10 cellular contexts compared by ENCODE assay signal in the genomic region with DNA sequence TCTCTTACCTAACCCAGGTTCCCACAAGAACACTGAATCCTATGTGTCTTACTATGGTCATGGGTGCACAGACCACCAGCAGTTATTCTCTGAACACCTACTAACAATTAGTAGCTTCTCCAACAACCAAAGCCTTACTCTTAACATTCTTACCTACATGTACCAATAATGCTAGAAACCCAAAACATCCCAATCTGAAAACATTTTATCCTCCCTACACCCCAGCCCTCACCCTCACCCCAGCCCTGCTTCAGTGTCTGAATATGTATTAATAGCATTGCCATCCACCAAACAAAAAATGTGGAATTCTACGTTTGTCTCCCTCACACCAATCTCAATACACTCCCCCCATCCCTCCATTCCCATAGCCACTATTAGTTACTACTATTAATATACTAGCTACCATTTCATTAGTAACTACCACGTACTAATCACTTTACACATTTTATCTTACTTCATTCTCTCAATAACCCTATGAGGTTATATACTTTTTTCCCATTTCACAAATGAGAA. TPM values are rescaled to one million over a fixed set of nuclear protein-coding genes. Genes with fewer than 3 reads are reported as not detected.
DNase-seq lines count a peak whose midpoint lies in the region; ATAC-seq and TF ChIP-seq lines count a peak whose summit lies in the region.
"Had no signal": no experiment of that assay in that cellular context is flagged by ENCODE, and none has a peak within 500 bp of the region (broad histone marks: within the 10 kb centered on the region; RNA-seq: fewer than 3 reads in every experiment).

No MANE protein-coding gene starts in this region.

- TF ChIP-seq EP300 in neural cell (conservative IDR thresholded peaks at IDR 0.05; ENCODE audit: poor library complexity, severe bottlenecking) = no peak

- no peak for TF ChIP-seq POLR2A in NB4 (IDR thresholded peaks at IDR 0.05; ENCODE audit: extremely low read depth, insufficient read length)

- DNase-seq in NB4 (ENCODE audit: low read depth) = no peak
- DNase-seq: activated CD4-positive, alpha-beta T cell treated with anti-CD3 and anti-CD28 coated beads, Interleukin-2, amount 50 U/mL, for 48 hours; cerebellar nuclear complex; NCI-H1092 treated with DMSO at 0.1 percent for 48 hours had no signal

- H3K9ac ChIP-seq in duodenal mucosa (ENCODE audit: low read depth in 1 of 2, low read length in 2 of 2) (peak overlapping the region in 1 of 2 donors; percentile 10), neural cell (ENCODE audit: low read length) (peak overlapping the region; percentile 99)

- peaks cover 34% of the 10 kb centered on the region for H4K20me1 ChIP-seq in DOHH2 (ENCODE audit: control insufficient read depth, insufficient read depth, low read depth, low read length)
- peaks cover 38% of the 10 kb centered on the region for H4K20me1 ChIP-seq in neural cell (ENCODE audit: insufficient read depth)

- no peaks in the 10 kb centered on the region for H3K9me3 ChIP-seq in DOHH2 (ENCODE audit: control insufficient read depth, insufficient read depth, low read length)
- no peaks in the 10 kb centered on the region for H3K9me3 ChIP-seq in duodenal mucosa (ENCODE audit: control insufficient read depth in 1 of 2, low read length in 2 of 2)
- no peaks in the 10 kb centered on the region for H3K9me3 ChIP-seq in neural cell (ENCODE audit: low read length)

- H3F3A ChIP-seq in DOHH2 (ENCODE audit: control insufficient read depth, insufficient read depth) = 0 out of 2 replicates have a peak, but pooled peaks cover 4% of the 10 kb centered on the region
- peaks cover 3% of the 10 kb centered on the region for H3F3A ChIP-seq in neural cell (ENCODE audit: insufficient read depth, low read length, poor library complexity, severe bottlenecking)

- no peak for TF ChIP-seq RAD21 in neural cell (conservative IDR thresholded peaks at IDR 0.05)

- H3K27me3 ChIP-seq in DOHH2 (ENCODE audit: control insufficient read depth, low read length) (no peaks in the 10 kb centered on the region), duodenal mucosa (ENCODE audit: control insufficient read depth in 1 of 2, insufficient read depth in 2 of 2, low read length in 2 of 2) (no peaks in the 10 kb centered on the region), neural cell (ENCODE audit: insufficient read depth, low read depth, low read length) (no peaks in the 10 kb centered on the region)

- TF ChIP-seq CTCF in DOHH2 (IDR thresholded peaks at IDR 0.05; ENCODE audit: low read depth, low read length, poor library complexity, severe bottlenecking) (no peak), NB4 (IDR thresholded peaks at IDR 0.05; ENCODE audit: low read depth, low read length) (no peak), neural cell (IDR thresholded peaks at IDR 0.05; ENCODE audit: poor library complexity, severe bottlenecking) (no peak)

- H3K79me2 ChIP-seq in DOHH2 (ENCODE audit: control insufficient read depth, low read length) (peaks cover 86% of the 10 kb centered on the region), neural cell (replicated peaks; ENCODE audit: insufficient read depth, low read length) (peaks cover 70% of the 10 kb centered on the region)

- ATAC-seq in HG03196 (IDR thresholded peaks at IDR 0.05; ENCODE audit: unreplicated experiment) (no peak), GM18498 (IDR thresholded peaks at IDR 0.05; ENCODE audit: unreplicated experiment) (no peak), GM21619 (IDR thresholded peaks at IDR 0.05; ENCODE audit: unreplicated experiment) (no peak)

- peaks cover 61% of the 10 kb centered on the region for H3K36me3 ChIP-seq in DOHH2 (ENCODE audit: control insufficient read depth, low read length)
- H3K36me3 ChIP-seq in duodenal mucosa (ENCODE audit: control insufficient read depth in 1 of 2, insufficient read depth in 2 of 2, low read length in 2 of 2) = peaks cover 0 to 8% of the 10 kb centered on the region in 2 donors
- H3K36me3 ChIP-seq in neural cell (ENCODE audit: insufficient read depth, low read length) = no peaks in the 10 kb centered on the region

- H3K27ac ChIP-seq in DOHH2 (ENCODE audit: low read depth, low read length) = no peak overlapping the region
- H3K27ac ChIP-seq in duodenal mucosa (ENCODE audit: low read depth, low read length) = no peak overlapping the region
- H3K27ac ChIP-seq in neural cell (ENCODE audit: low read length) = no peak overlapping the region

- H3K4me2 ChIP-seq in DOHH2 (ENCODE audit: low read length) = peak overlapping the region; percentile 68
- peak overlapping the region; percentile 79 for H3K4me2 ChIP-seq in neural cell (ENCODE audit: low read length)

- H3K9me2 ChIP-seq in DOHH2 (replicated peaks; ENCODE audit: control insufficient read depth, low read length) = no peaks in the 10 kb centered on the region
- H3K9me2 ChIP-seq in neural cell (ENCODE audit: insufficient read depth, low read length) = no peaks in the 10 kb centered on the region

- H3K4me3 ChIP-seq in DOHH2 (ENCODE audit: low read length) (peak overlapping the region; percentile 99), NB4 (ENCODE audit: low read depth, low read length) (peak overlapping the region; percentile 80), duodenal mucosa (ENCODE audit: low read depth in 1 of 2, low read length in 2 of 2) (peak overlapping the region; percentile 93 to 96), neural cell (ENCODE audit: low read length) (peak overlapping the region; percentile 98)

- H3K4me1 ChIP-seq in DOHH2 (ENCODE audit: control insufficient read depth, low read length) (peaks cover 38% of the 10 kb centered on the region), duodenal mucosa (ENCODE audit: control insufficient read depth in 1 of 2, insufficient read depth in 2 of 2, low read length in 2 of 2) (peaks cover 28 to 31% of the 10 kb centered on the region in 2 donors)

- H2AFZ ChIP-seq in neural cell (ENCODE audit: low read depth, low read length) = no peak overlapping the region

TF ChIP-seq in neural cell, 6 proteins besides CTCF, POLR2A, EP300 and RAD21:
- TF ChIP-seq POLR2AphosphoS5 (IDR thresholded peaks at IDR 0.05) (no peak), MXI1 (conservative IDR thresholded peaks at IDR 0.05; ENCODE audit: poor library complexity, severe bottlenecking) (no peak), SMC3 (conservative IDR thresholded peaks at IDR 0.05; ENCODE audit: poor library complexity) (no peak), TAF1 (IDR thresholded peaks at IDR 0.05; ENCODE audit: low read depth) (no peak), REST (IDR thresholded peaks at IDR 0.05; ENCODE audit: borderline replicate concordance) (no peak), EZH2 (IDR thresholded peaks at IDR 0.05; ENCODE audit: borderline replicate concordance, insufficient read depth, low read length, poor library complexity, severe bottlenecking) (no peak)

RNA-seq across cellular contexts. Expression of gene TRIM33, which starts 2.6 kb away (rescaled TPM):
- polyA plus RNA-seq in neural cell = 47.5 and 58.7 TPM in 2 replicates
- 167 and 186 TPM in 2 replicates for polyA minus RNA-seq in neural cell
